In the genomic region with DNA sequence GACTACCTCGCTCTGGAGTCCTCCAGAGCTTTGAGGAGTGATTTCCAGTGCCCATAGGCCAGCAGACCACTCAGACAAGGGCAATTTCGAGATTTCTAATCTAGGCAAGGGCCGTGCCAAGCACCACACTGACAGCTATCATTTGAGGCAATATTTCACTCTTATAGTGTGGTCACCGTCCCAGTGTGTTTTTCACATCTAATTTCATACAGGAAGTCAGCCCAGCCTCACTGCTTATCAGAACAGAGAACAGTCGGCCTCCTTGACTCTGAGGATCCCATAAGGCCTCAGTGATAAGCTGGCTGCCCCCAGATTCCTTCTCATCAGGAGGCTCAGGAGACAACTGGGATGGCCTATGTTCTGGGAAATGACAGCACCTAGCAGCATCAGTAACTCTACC, we compare ENCODE assay signal across 14 cellular contexts. TPM values are rescaled to one million over a fixed set of nuclear protein-coding genes. Genes with fewer than 3 reads are reported as not detected.
DNase-seq lines count a peak whose midpoint lies in the region; ATAC-seq, FAIRE-seq and TF ChIP-seq lines count a peak whose summit lies in the region.
"Had no signal": no experiment of that assay in that cellular context is flagged by ENCODE, and none has a peak within 500 bp of the region (broad histone marks: within the 10 kb centered on the region; RNA-seq: fewer than 3 reads in every experiment).

No MANE protein-coding gene starts in this region.

- no peaks in the 10 kb centered on the region for H3K36me3 ChIP-seq in GM12878 (ENCODE audit: control insufficient read depth in 2 of 2, insufficient read depth in 2 of 2, low read length in 1 of 2)
- no peaks in the 10 kb centered on the region for H3K36me3 ChIP-seq in MG63

- H3K27me3 ChIP-seq in GM12878 (replicated peaks in 1 of 2; ENCODE audit: control insufficient read depth in 2 of 2, insufficient read depth in 2 of 2, low read length in 1 of 2) (no peaks in the 10 kb centered on the region), MG63 (peaks cover 6% of the 10 kb centered on the region)
- H3K27me3 ChIP-seq: dorsolateral prefrontal cortex had no signal

- TF ChIP-seq RAD21 in GM12878 (IDR thresholded peaks at IDR 0.05; ENCODE audit: insufficient read depth, low read depth, low read length) = no peak

- peaks cover 55% of the 10 kb centered on the region for H3K4me1 ChIP-seq in GM12878 (ENCODE audit: control insufficient read depth, insufficient read depth, low read length)

- H3K4me3 ChIP-seq in GM12878 (no peak overlapping the region), MG63 (no peak overlapping the region)
- H3K4me3 ChIP-seq: dorsolateral prefrontal cortex had no signal

- no peaks in the 10 kb centered on the region for H3K79me2 ChIP-seq in GM12878 (ENCODE audit: control insufficient read depth, insufficient read depth, low read length)

- peak overlapping the region; percentile 52 for H3K27ac ChIP-seq in GM12878 (ENCODE audit: control insufficient read depth, insufficient read depth)
- H3K27ac ChIP-seq: dorsolateral prefrontal cortex, VCaP had no signal

- POLR2A ChIA-PET in GM12878 (lab: Charles Lee) = interaction anchor here (0.7 to 1.7 kb wide), 3 partner anchors 9 to 36 kb away, joined by 3 to 7 read pairs (median 3); no protein-coding TSS in a partner anchor

- DNase-seq in GM12878 (ENCODE audit: low read depth, low spot score) (peak; percentile 36), MG63 (no peak), LoVo (ENCODE audit: low spot score) (no peak)
- no peak for DNase-seq in activated CD4-positive, alpha-beta T cell treated with anti-CD3 and anti-CD28 coated beads for 48 hours
- DNase-seq in activated CD4-positive, CD25-positive, alpha-beta regulatory T cell treated with anti-CD3 and anti-CD28 coated beads, Interleukin-2, amount 50 U/mL, for 72 hours = no peak
- DNase-seq: CD4-positive, alpha-beta T cell; dorsolateral prefrontal cortex; hippocampal formation; NCI-H1694 had no signal

- SMC1A ChIA-PET in GM12878 (lab: Charles Lee; ENCODE audit: uncharacterized antibody, unreplicated experiment) = interaction anchor here (0.9 to 2.5 kb wide), 7 partner anchors 9 to 46 kb away, joined by 3 to 12 read pairs (median 6); no protein-coding TSS in a partner anchor

- peak; percentile 61 for FAIRE-seq in GM12878 (lab: Jason Lieb, UNC)

- CTCF ChIA-PET in GM12878 (lab: Yijun Ruan, JAX) = interaction anchor here (0.7 to 2.1 kb wide), 9 partner anchors 9 to 505 kb away, joined by 3 to 14 read pairs (median 4); partner anchors contain the start of gene EHD3

- H2AFZ ChIP-seq in GM12878 (ENCODE audit: control insufficient read depth, low read depth, low read length) = no peak overlapping the region

- TF ChIP-seq CTCF in GM12878 (IDR thresholded peaks at IDR 0.05 in 2 of 3, conservative IDR thresholded peaks at IDR 0.05 in 1 of 3; ENCODE audit: control insufficient read depth in 2 of 3, extremely low read depth in 1 of 3, insufficient read depth in 1 of 3, low read depth in 3 of 3, low read length in 3 of 3) = no peak

- in situ Hi-C loops in GM12878 (cut with MboI) = no loop called here

- WGBS in GM12878 (ENCODE audit: insufficient coverage, insufficient replicate concordance, low lambda C conversion rate, missing lambda C conversion rate) = 18% methylated on average over 5 of the region's 5 CpGs

- TF ChIP-seq POLR2A in GM12878 (IDR thresholded peaks at IDR 0.05; ENCODE audit: low read depth, low read length) = no peak

- BruUV-seq in GM12878 (replicated peaks; lab: Mats Ljungman, UMichigan) = no TSS peak

- TF ChIP-seq EP300 in GM12878 (IDR thresholded peaks at IDR 0.05; ENCODE audit: borderline replicate concordance in 1 of 2, control insufficient read depth in 1 of 2, low read depth in 2 of 2, low read length in 2 of 2) = no peak

- H3K9ac ChIP-seq in GM12878 (ENCODE audit: control insufficient read depth, insufficient read depth, low read length) = no peak overlapping the region

- no peaks in the 10 kb centered on the region for H3K9me3 ChIP-seq in GM12878 (replicated peaks; ENCODE audit: control insufficient read depth, insufficient read depth, low read length)
- no peaks in the 10 kb centered on the region for H3K9me3 ChIP-seq in MG63

- H3K4me2 ChIP-seq in GM12878 (ENCODE audit: control insufficient read depth, insufficient read depth) = peak overlapping the region; percentile 44; the same call in 1 of the 2 replicates

- intact Hi-C loops in GM12878 (cut with micrococcal nuclease; ENCODE audit: unreplicated experiment) = loop anchor here (5.0 kb wide), 1 partner anchor 116 kb away; no protein-coding TSS in a partner anchor

- H4K20me1 ChIP-seq in GM12878 (ENCODE audit: control insufficient read depth, insufficient read depth) = no peaks in the 10 kb centered on the region

- ATAC-seq in GM18511 (IDR thresholded peaks at IDR 0.05; ENCODE audit: unreplicated experiment) (peak; percentile 53), GM21360 (IDR thresholded peaks at IDR 0.05; ENCODE audit: unreplicated experiment) (peak; percentile 38), HG03066 (IDR thresholded peaks at IDR 0.05; ENCODE audit: low read depth, unreplicated experiment) (peak; percentile 48), GM12878 (peak; percentile 73)

- RAD21 ChIA-PET in GM12878 (lab: Charles Lee; ENCODE audit: unreplicated experiment) = interaction anchor here (1.5 to 3.3 kb wide), 4 partner anchors 9 to 47 kb away, joined by 6 to 12 read pairs (median 6); no protein-coding TSS in a partner anchor

TF ChIP-seq in GM12878, 131 proteins besides CTCF, POLR2A, EP300 and RAD21 (continues in another document):
- TF ChIP-seq, protein P1, sequence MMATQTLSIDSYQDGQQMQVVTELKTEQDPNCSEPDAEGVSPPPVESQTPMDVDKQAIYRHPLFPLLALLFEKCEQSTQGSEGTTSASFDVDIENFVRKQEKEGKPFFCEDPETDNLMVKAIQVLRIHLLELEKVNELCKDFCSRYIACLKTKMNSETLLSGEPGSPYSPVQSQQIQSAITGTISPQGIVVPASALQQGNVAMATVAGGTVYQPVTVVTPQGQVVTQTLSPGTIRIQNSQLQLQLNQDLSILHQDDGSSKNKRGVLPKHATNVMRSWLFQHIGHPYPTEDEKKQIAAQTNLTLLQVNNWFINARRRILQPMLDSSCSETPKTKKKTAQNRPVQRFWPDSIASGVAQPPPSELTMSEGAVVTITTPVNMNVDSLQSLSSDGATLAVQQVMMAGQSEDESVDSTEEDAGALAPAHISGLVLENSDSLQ (IDR thresholded peaks at IDR 0.05) = peak; percentile 61; the same call in 1 of the 2 replicates
- TF ChIP-seq, protein P2, sequence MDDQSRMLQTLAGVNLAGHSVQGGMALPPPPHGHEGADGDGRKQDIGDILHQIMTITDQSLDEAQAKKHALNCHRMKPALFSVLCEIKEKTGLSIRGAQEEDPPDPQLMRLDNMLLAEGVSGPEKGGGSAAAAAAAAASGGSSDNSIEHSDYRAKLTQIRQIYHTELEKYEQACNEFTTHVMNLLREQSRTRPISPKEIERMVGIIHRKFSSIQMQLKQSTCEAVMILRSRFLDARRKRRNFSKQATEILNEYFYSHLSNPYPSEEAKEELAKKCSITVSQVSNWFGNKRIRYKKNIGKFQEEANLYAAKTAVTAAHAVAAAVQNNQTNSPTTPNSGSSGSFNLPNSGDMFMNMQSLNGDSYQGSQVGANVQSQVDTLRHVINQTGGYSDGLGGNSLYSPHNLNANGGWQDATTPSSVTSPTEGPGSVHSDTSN (IDR thresholded peaks at IDR 0.05; ENCODE audit: insufficient replicate concordance, low read depth, low read length) = peak; percentile 62
- TF ChIP-seq IKZF2 (IDR thresholded peaks at IDR 0.05) (peak in 1 of 2 experiments; percentile 19; a peak in 1 of 4 replicates), ETV6 (conservative IDR thresholded peaks at IDR 0.05 in 1 of 2, IDR thresholded peaks at IDR 0.05 in 1 of 2; ENCODE audit: borderline replicate concordance in 1 of 2, low read depth in 1 of 2) (peak in 1 of 2 experiments; percentile 20; a peak in 1 of 4 replicates), RUNX3 (IDR thresholded peaks at IDR 0.05; ENCODE audit: low read length) (peak; percentile 71)

RNA-seq across cellular contexts. Expression of gene CAPN14, which starts 0.6 kb away (rescaled TPM):
- total RNA-seq in GM12878 (2013; cell fraction: nucleolus; rRNA removed) = 2.8 and 3.2 TPM in 2 replicates
- 1.1 and 1.4 TPM in 2 replicates for total RNA-seq in GM12878 (2014; rRNA removed)
- 1.3 and 1.4 TPM in 2 replicates for total RNA-seq in GM12878 (2014; rRNA removed; fragmentation: Illumina TruSeq; extraction: Trizol)
- 1.3 and 1.5 TPM in 2 replicates for total RNA-seq in GM12878 (2021)
- 0.16 TPM for polyA plus RNA-seq in GM12878 (2011; ENCODE audit: low read depth)
- 1.2 and 1.5 TPM in 2 replicates for polyA plus RNA-seq in GM12878 (2011; rRNA removed)
- polyA plus RNA-seq in GM12878 (2011; cell fraction: cytosol; rRNA removed) = 0.90 and 1.0 TPM in 2 replicates
- 2.1 and 2.2 TPM in 2 replicates for polyA plus RNA-seq in GM12878 (2011; cell fraction: nucleus; rRNA removed)
- 0.29 and 0.34 TPM in 2 replicates for polyA plus RNA-seq in GM12878 (2012)
- polyA plus RNA-seq in GM12878 (2014; fragmentation: Illumina TruSeq; extraction: Trizol) = 1.5 and 1.8 TPM in 2 replicates
- polyA plus RNA-seq in GM12878 (2014; fragmentation: Nextera tagmentation; extraction: Ambion mirVana) = under 1 TPM; 0.08 to 0.22 TPM
- 1.4 TPM in 2 replicates for polyA plus RNA-seq in GM12878 (2014; rRNA removed)
- under 1 TPM; 0.64 to 0.72 TPM for polyA plus RNA-seq in GM12878 (2016; fragmentation: Nextera tagmentation; extraction: Ambion mirVana)
- polyA minus RNA-seq in GM12878 (2011; rRNA and poly(A)+ RNA removed) = 1.2 and 1.4 TPM in 2 replicates
- 0.40 TPM in 1 of 2 replicates, not detected in the other for polyA minus RNA-seq in GM12878 (2011; cell fraction: cytosol; rRNA and poly(A)+ RNA removed)
- 0.85 and 1.5 TPM in 2 replicates for polyA minus RNA-seq in GM12878 (2011; cell fraction: nucleus; rRNA and poly(A)+ RNA removed)
- total RNA-seq in MG63 (2014; rRNA removed; shearing (Covaris generic); ENCODE audit: low replicate concordance) = not detected in 2 replicates
- total RNA-seq: skeletal muscle tissue had no signal

RNA-seq across cellular contexts. Expression of gene EHD3, which starts 17.2 kb away (rescaled TPM):
- 4.6 and 4.9 TPM in 2 replicates for total RNA-seq in GM12878 (2013; cell fraction: nucleolus; rRNA removed)
- total RNA-seq in GM12878 (2014; rRNA removed) = 10.0 and 10.2 TPM in 2 replicates
- 6.9 and 7.1 TPM in 2 replicates for total RNA-seq in GM12878 (2014; rRNA removed; fragmentation: Illumina TruSeq; extraction: Trizol)
- total RNA-seq in GM12878 (2021) = 10.8 and 10.9 TPM in 2 replicates
- 0.89 TPM for polyA plus RNA-seq in GM12878 (2011; ENCODE audit: low read depth)
- 3.4 and 6.1 TPM in 2 replicates for polyA plus RNA-seq in GM12878 (2011; rRNA removed)
- 6.3 and 8.2 TPM in 2 replicates for polyA plus RNA-seq in GM12878 (2011; cell fraction: cytosol; rRNA removed)
- polyA plus RNA-seq in GM12878 (2011; cell fraction: nucleus; rRNA removed) = 3.3 and 4.2 TPM in 2 replicates
- 1.0 and 1.1 TPM in 2 replicates for polyA plus RNA-seq in GM12878 (2012)
- 6.6 and 9.3 TPM in 2 replicates for polyA plus RNA-seq in GM12878 (2014; fragmentation: Illumina TruSeq; extraction: Trizol)
- polyA plus RNA-seq in GM12878 (2014; fragmentation: Nextera tagmentation; extraction: Ambion mirVana) = 1 to 10 TPM; 1.1 to 1.5 TPM
- 9.4 and 9.8 TPM in 2 replicates for polyA plus RNA-seq in GM12878 (2014; rRNA removed)
- 1 to 10 TPM; 8.1 to 8.3 TPM for polyA plus RNA-seq in GM12878 (2016; fragmentation: Nextera tagmentation; extraction: Ambion mirVana)
- 8.9 and 9.0 TPM in 2 replicates for polyA minus RNA-seq in GM12878 (2011; rRNA and poly(A)+ RNA removed)
- polyA minus RNA-seq in GM12878 (2011; cell fraction: cytosol; rRNA and poly(A)+ RNA removed) = 2.1 and 3.1 TPM in 2 replicates
- 2.2 and 3.7 TPM in 2 replicates for polyA minus RNA-seq in GM12878 (2011; cell fraction: nucleus; rRNA and poly(A)+ RNA removed)
- total RNA-seq in MG63 (2014; rRNA removed; shearing (Covaris generic); ENCODE audit: low replicate concordance) = 0.07 and 0.30 TPM in 2 replicates
